Comparison of ENCODE assay signal across 8 cellular contexts in the genomic region with DNA sequence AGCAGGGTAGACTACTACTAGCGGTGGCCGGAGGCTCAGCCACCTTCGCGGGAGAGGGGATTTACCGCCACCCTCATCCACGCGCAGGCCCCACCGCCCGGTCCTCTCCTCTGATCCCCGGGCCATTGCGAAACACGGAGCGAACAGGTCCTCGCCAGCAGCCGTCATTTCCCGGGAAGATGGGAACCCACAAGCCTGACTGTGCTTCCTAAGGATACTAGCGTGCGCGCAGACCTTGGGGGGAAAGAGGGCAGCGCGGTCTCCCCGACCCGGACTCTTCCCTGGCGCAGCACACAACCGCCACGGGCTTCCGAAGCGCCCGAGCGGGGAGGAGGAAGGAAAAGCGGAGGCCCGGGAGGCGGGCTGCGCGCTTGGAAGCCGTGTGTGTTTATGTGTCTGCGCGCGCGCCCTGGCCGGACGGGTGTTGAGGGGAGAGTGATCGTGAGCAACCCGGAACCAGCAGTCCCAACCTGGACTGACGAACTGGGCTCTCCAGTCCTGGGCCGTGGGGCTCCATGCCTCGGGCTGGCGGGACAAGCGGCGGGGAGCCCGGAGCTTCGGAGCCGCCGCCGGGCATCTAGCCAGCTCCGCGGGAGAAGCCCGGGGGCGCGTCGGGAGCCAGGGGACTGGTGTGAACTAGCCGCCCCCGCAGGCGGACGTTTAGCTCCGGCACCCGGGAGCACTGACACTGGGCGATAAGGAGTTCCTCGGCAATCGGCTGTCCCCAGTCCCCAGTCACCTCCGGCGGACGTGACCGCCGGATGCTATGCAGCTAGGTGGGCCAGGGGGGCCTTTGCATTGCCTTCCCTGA.
DNase-seq lines count a peak whose midpoint lies in the region; ATAC-seq and TF ChIP-seq lines count a peak whose summit lies in the region.

No MANE protein-coding gene starts in this region.

- no peak overlapping the region for H3K27ac Mint-ChIP-seq in Caco-2 (ENCODE audit: unreplicated experiment)

- no peaks in the 10 kb centered on the region for H3K27me3 ChIP-seq in Caco-2 (replicated peaks; ENCODE audit: control insufficient read depth, insufficient read depth, low read length)

- peak overlapping the region; percentile 87 for H3K4me3 Mint-ChIP-seq in Caco-2 (ENCODE audit: unreplicated experiment)

- H3K27ac ChIP-seq in adipose tissue (ENCODE audit: low read depth, low read length): peak overlapping the region; percentile 66

- H3K4me1 Mint-ChIP-seq in Caco-2 (ENCODE audit: low read depth, unreplicated experiment): no peaks in the 10 kb centered on the region

- 1 to 9% (median 2%) methylated on average over 35 to 74 of the region's 75 CpGs for WGBS in adipose tissue, 3 donors

- H3K27me3 Mint-ChIP-seq in Caco-2 (ENCODE audit: insufficient read depth, unreplicated experiment): no peaks in the 10 kb centered on the region

- peak overlapping the region; percentile 45 for H3K4me3 ChIP-seq in Caco-2 (ENCODE audit: low read depth, low read length)

- no peaks in the 10 kb centered on the region for H3K36me3 ChIP-seq in Caco-2 (ENCODE audit: control insufficient read depth, insufficient read depth, low read length)

- peak in 1 of 2 experiments; percentile 47 for DNase-seq in Caco-2
- DNase-seq in LHCN-M2 (ENCODE audit: low read depth): peak; percentile 47
- peak; percentile 65 for DNase-seq in hepatic stellate cell (ENCODE audit: low spot score)
- no peak for DNase-seq in sciatic nerve (ENCODE audit: low spot score)
- DNase-seq in KG1 (lab: John Stamatoyannopoulos, UW): no peak

- POLR2A ChIA-PET in Caco-2 (lab: Charles Lee): no interaction called here

- no TSS peak for BruUV-seq in Caco-2 (replicated peaks; lab: Mats Ljungman, UMichigan)

- ATAC-seq in sciatic nerve: peak; percentile 44
- no peak for ATAC-seq in GM21723 (IDR thresholded peaks at IDR 0.05; ENCODE audit: unreplicated experiment)
- ATAC-seq in HG02870 (IDR thresholded peaks at IDR 0.05; ENCODE audit: unreplicated experiment): no peak

- CTCF ChIA-PET in Caco-2 (lab: Charles Lee): interaction anchor here (0.5 kb wide), 1 partner anchor 161 kb away, joined by 4 read pairs; no protein-coding TSS in a partner anchor

- intact Hi-C loops in Caco-2 (cut with micrococcal nuclease; ENCODE audit: unreplicated experiment): loop anchor here (5.0 kb wide), 1 partner anchor 160 kb away; no protein-coding TSS in a partner anchor
- intact Hi-C loops in sciatic nerve (cut with DNase I): no loop called here

- peaks cover 15% of the 10 kb centered on the region for H3K4me1 ChIP-seq in Caco-2

- peaks cover 4% of the 10 kb centered on the region for H3K36me3 Mint-ChIP-seq in Caco-2 (ENCODE audit: insufficient read depth, unreplicated experiment)

- no peaks in the 10 kb centered on the region for H3K9me3 ChIP-seq in Caco-2

- TF ChIP-seq CTCF in Caco-2 (IDR thresholded peaks at IDR 0.05; ENCODE audit: insufficient read depth in 1 of 2, low read depth in 1 of 2, low read length in 1 of 2, severe bottlenecking in 1 of 2, unreplicated experiment in 1 of 2): no peak

- no peaks in the 10 kb centered on the region for H3K9me3 Mint-ChIP-seq in Caco-2 (ENCODE audit: unreplicated experiment)

Comparison
In these comparisons a context has a peak if more than half of its experiments do, and no peak if none do; other contexts are left out.
1. DNase-seq: peak in LHCN-M2 (single experiment) and hepatic stellate cell (single experiment); none in sciatic nerve (single experiment) and KG1 (single experiment).